13 cellular contexts compared by ENCODE assay signal in genomic region chr5:159104759-159105317, GRCh38. TPM values are rescaled to one million over a fixed set of nuclear protein-coding genes. Genes with fewer than 3 reads are reported as not detected.
DNase-seq lines count a peak whose midpoint lies in the region; ATAC-seq and TF ChIP-seq lines count a peak whose summit lies in the region.
"Had no signal": no experiment of that assay in that cellular context is flagged by ENCODE, and none has a peak within 500 bp of the region (broad histone marks: within the 10 kb centered on the region; RNA-seq: fewer than 3 reads in every experiment).

No MANE protein-coding gene starts in this region.

- no peak for ATAC-seq in Right ventricle myocardium superior (ENCODE audit: poor library complexity)
- ATAC-seq in upper lobe of right lung: no peak
- no peak for ATAC-seq in gastroesophageal sphincter
- ATAC-seq: activated CD8-positive, alpha-beta T cell treated with anti-CD3 and anti-CD28 coated beads for 36 hours had no signal

- peaks cover 50% of the 10 kb centered on the region for H3K4me1 Mint-ChIP-seq in chondrocyte (ENCODE audit: low read depth)

- TF ChIP-seq POLR2A in gastroesophageal sphincter (IDR thresholded peaks at IDR 0.05): no peak

- WGBS in gastroesophageal sphincter (ENCODE audit: low coverage in 1 of 2), 2 donors: 21 to 32% methylated on average over 5 to 8 of the region's 26 CpGs

- no peaks in the 10 kb centered on the region for H3K27me3 Mint-ChIP-seq in chondrocyte (ENCODE audit: low read depth)

- no peaks in the 10 kb centered on the region for H3K9me3 Mint-ChIP-seq in chondrocyte (ENCODE audit: low read depth)
- H3K9me3 Mint-ChIP-seq: activated CD8-positive, alpha-beta T cell treated with anti-CD3 and anti-CD28 coated beads for 36 hours; activated naive CD4-positive, alpha-beta T cell treated with anti-CD3 and anti-CD28 coated beads, Interleukin-2, amount 10 ng/mL, durations not matched to agents 7 days and 5 days had no signal

- no peaks in the 10 kb centered on the region for H3K36me3 ChIP-seq in left ventricle myocardium inferior
- H3K36me3 ChIP-seq in upper lobe of right lung: no peaks in the 10 kb centered on the region
- no peaks in the 10 kb centered on the region for H3K36me3 ChIP-seq in gastroesophageal sphincter
- H3K36me3 ChIP-seq: colonic mucosa had no signal

- H3K4me3 ChIP-seq in left ventricle myocardium inferior (peak overlapping the region; percentile 54), mononuclear cell (ENCODE audit: low read length) (peak overlapping the region; percentile 8), upper lobe of right lung (peak overlapping the region; percentile 10), gastroesophageal sphincter (peak overlapping the region in 1 of 2 donors; percentile 27)
- H3K4me3 ChIP-seq: colonic mucosa had no signal

- no peak overlapping the region for H3K4me3 Mint-ChIP-seq in chondrocyte (ENCODE audit: unreplicated experiment)
- H3K4me3 Mint-ChIP-seq: activated CD8-positive, alpha-beta T cell treated with anti-CD3 and anti-CD28 coated beads for 36 hours; activated naive CD4-positive, alpha-beta T cell treated with anti-CD3 and anti-CD28 coated beads, Interleukin-2, amount 10 ng/mL, durations not matched to agents 7 days and 5 days had no signal

- H3K4me1 ChIP-seq in left ventricle myocardium inferior (peaks cover 67% of the 10 kb centered on the region), mononuclear cell (ENCODE audit: insufficient read depth, low read length) (peaks cover 34% of the 10 kb centered on the region), upper lobe of right lung (peaks cover 16% of the 10 kb centered on the region), gastroesophageal sphincter (peaks cover 0 to 64% (median 7%) of the 10 kb centered on the region in 3 donors)
- H3K4me1 ChIP-seq: colonic mucosa had no signal

- DNase-seq in left ventricle myocardium inferior (no peak), Right ventricle myocardium superior (no peak), chondrocyte (ENCODE audit: low spot score) (peak; percentile 83), upper lobe of right lung (no peak), cerebellum (ENCODE audit: low spot score) (no peak), Ammon's horn (ENCODE audit: low spot score) (no peak)
- DNase-seq: activated CD8-positive, alpha-beta T cell treated with anti-CD3 and anti-CD28 coated beads for 36 hours; activated naive CD4-positive, alpha-beta T cell treated with anti-CD3 and anti-CD28 coated beads, Interleukin-2, amount 10 ng/mL, durations not matched to agents 7 days and 5 days; colonic mucosa; HCEC 1CT; NCI-H526 treated with DMSO at 0.1 percent for 48 hours had no signal

- H3K27ac Mint-ChIP-seq in chondrocyte (ENCODE audit: unreplicated experiment): no peak overlapping the region
- H3K27ac Mint-ChIP-seq: activated CD8-positive, alpha-beta T cell treated with anti-CD3 and anti-CD28 coated beads for 36 hours; activated naive CD4-positive, alpha-beta T cell treated with anti-CD3 and anti-CD28 coated beads, Interleukin-2, amount 10 ng/mL, durations not matched to agents 7 days and 5 days had no signal

- H3K27ac ChIP-seq in left ventricle myocardium inferior (replicated peaks) (peak overlapping the region; percentile 96), upper lobe of right lung (no peak overlapping the region), gastroesophageal sphincter (peak overlapping the region in 2 of 4 donors; percentile 48 to 61)
- H3K27ac ChIP-seq: colonic mucosa had no signal

- no peak for TF ChIP-seq CTCF in left ventricle myocardium inferior (IDR thresholded peaks at IDR 0.05; ENCODE audit: borderline replicate concordance)
- no peak for TF ChIP-seq CTCF in chondrocyte (IDR thresholded peaks at IDR 0.05)
- no peak for TF ChIP-seq CTCF in upper lobe of right lung (IDR thresholded peaks at IDR 0.05)
- TF ChIP-seq CTCF in gastroesophageal sphincter (IDR thresholded peaks at IDR 0.05): no peak

- H3K36me3 Mint-ChIP-seq in chondrocyte (ENCODE audit: low read depth): peaks cover 4% of the 10 kb centered on the region
- H3K36me3 Mint-ChIP-seq: activated naive CD4-positive, alpha-beta T cell treated with anti-CD3 and anti-CD28 coated beads, Interleukin-2, amount 10 ng/mL, durations not matched to agents 7 days and 5 days had no signal

- no peak for TF ChIP-seq EP300 in gastroesophageal sphincter (IDR thresholded peaks at IDR 0.05)

- H3K9me3 ChIP-seq in left ventricle myocardium inferior (replicated peaks) (no peaks in the 10 kb centered on the region), mononuclear cell (ENCODE audit: low read depth, low read length) (no peaks in the 10 kb centered on the region), upper lobe of right lung (no peaks in the 10 kb centered on the region), gastroesophageal sphincter (no peaks in the 10 kb centered on the region)
- H3K9me3 ChIP-seq: colonic mucosa had no signal

- intact Hi-C loops in left ventricle myocardium inferior (cut with micrococcal nuclease): loop anchor here (5.0 kb wide), 2 partner anchors 933 to 1028 kb away; no protein-coding TSS in a partner anchor
- intact Hi-C loops in Right ventricle myocardium superior (cut with DNase I): loop anchor here (5.0 kb wide), 2 partner anchors 408 to 928 kb away; no protein-coding TSS in a partner anchor
- intact Hi-C loops in upper lobe of right lung (cut with DNase I): loop anchor here (10.0 kb wide), 1 partner anchor 930 kb away; no protein-coding TSS in a partner anchor

- peaks cover 94% of the 10 kb centered on the region for H3K27me3 ChIP-seq in left ventricle myocardium inferior (ENCODE audit: low read depth)
- H3K27me3 ChIP-seq in mononuclear cell (ENCODE audit: insufficient read depth, low read length): peaks cover 81% of the 10 kb centered on the region
- peaks cover 79% of the 10 kb centered on the region for H3K27me3 ChIP-seq in upper lobe of right lung
- peaks cover 96% of the 10 kb centered on the region for H3K27me3 ChIP-seq in gastroesophageal sphincter

RNA-seq across cellular contexts. Expression of gene EBF1, which starts 5.1 kb away (rescaled TPM):
- total RNA-seq in left ventricle myocardium inferior: 10.4 TPM
- 15.6 TPM for total RNA-seq in Right ventricle myocardium superior
- 60.9 to 71.5 TPM (median 67.9 TPM) in 3 replicates for total RNA-seq in chondrocyte
- total RNA-seq in mononuclear cell: 7.5 TPM
- total RNA-seq in upper lobe of right lung: 8.9 TPM
- 122 TPM for total RNA-seq in cerebellum
- total RNA-seq in gastroesophageal sphincter: 10 to 100 TPM; 16.8 to 28.5 (median 24.3) TPM
